ENCODE assay signal across 13 cellular contexts in genomic region chr9:135108801-135109500, GRCh38. TPM values are rescaled to one million over a fixed set of nuclear protein-coding genes. Genes with fewer than 3 reads are reported as not detected.
"Had no signal": no experiment of that assay in that cellular context is flagged by ENCODE, and none has a peak within 500 bp of the region (broad histone marks: within the 10 kb centered on the region; RNA-seq: fewer than 3 reads in every experiment).

No MANE protein-coding gene starts in this region.

- H3K4me3 Mint-ChIP-seq: activated CD4-positive, alpha-beta T cell treated with anti-CD3 and anti-CD28 coated beads, Interleukin-2, amount 10 ng/mL, durations not matched to agents 7 days and 5 days; activated T-cell treated with anti-CD3 and anti-CD28 coated beads, Interleukin-2, amount 50 U/mL, for 72 hours; WTC11 had no signal

- H3K27ac Mint-ChIP-seq: activated CD4-positive, alpha-beta T cell treated with anti-CD3 and anti-CD28 coated beads, Interleukin-2, amount 10 ng/mL, durations not matched to agents 7 days and 5 days; activated T-cell treated with anti-CD3 and anti-CD28 coated beads, Interleukin-2, amount 50 U/mL, for 72 hours; WTC11 had no signal

- ATAC-seq: activated T-cell treated with anti-CD3 and anti-CD28 coated beads, Interleukin-2, amount 50 U/mL, for 72 hours; gastroesophageal sphincter; WTC11 had no signal

- H3K27ac ChIP-seq: epithelial cell of prostate, gastroesophageal sphincter, hepatocyte, neutrophil, SK-N-MC, transverse colon had no signal

- H3K36me3 Mint-ChIP-seq: WTC11 had no signal

- DNase-seq: activated CD4-positive, alpha-beta T cell treated with anti-CD3 and anti-CD28 coated beads, Interleukin-2, amount 10 ng/mL, durations not matched to agents 7 days and 5 days; activated T-cell treated with anti-CD3 and anti-CD28 coated beads, Interleukin-2, amount 50 U/mL, for 72 hours; caudate nucleus; cortex of kidney; effector memory CD4-positive, alpha-beta T cell; small intestine; transverse colon had no signal

- H3K9me3 Mint-ChIP-seq: activated CD4-positive, alpha-beta T cell treated with anti-CD3 and anti-CD28 coated beads, Interleukin-2, amount 10 ng/mL, durations not matched to agents 7 days and 5 days; activated T-cell treated with anti-CD3 and anti-CD28 coated beads, Interleukin-2, amount 50 U/mL, for 72 hours; WTC11 had no signal

RNA-seq across cellular contexts. Expression of gene OLFM1, which starts 21.5 kb away (rescaled TPM):
- total RNA-seq: activated CD4-positive, alpha-beta T cell treated with anti-CD3 and anti-CD28 coated beads, Interleukin-2, amount 10 ng/mL, durations not matched to agents 7 days and 5 days had no signal
